8 cellular contexts compared by ENCODE assay signal in the genomic region with DNA sequence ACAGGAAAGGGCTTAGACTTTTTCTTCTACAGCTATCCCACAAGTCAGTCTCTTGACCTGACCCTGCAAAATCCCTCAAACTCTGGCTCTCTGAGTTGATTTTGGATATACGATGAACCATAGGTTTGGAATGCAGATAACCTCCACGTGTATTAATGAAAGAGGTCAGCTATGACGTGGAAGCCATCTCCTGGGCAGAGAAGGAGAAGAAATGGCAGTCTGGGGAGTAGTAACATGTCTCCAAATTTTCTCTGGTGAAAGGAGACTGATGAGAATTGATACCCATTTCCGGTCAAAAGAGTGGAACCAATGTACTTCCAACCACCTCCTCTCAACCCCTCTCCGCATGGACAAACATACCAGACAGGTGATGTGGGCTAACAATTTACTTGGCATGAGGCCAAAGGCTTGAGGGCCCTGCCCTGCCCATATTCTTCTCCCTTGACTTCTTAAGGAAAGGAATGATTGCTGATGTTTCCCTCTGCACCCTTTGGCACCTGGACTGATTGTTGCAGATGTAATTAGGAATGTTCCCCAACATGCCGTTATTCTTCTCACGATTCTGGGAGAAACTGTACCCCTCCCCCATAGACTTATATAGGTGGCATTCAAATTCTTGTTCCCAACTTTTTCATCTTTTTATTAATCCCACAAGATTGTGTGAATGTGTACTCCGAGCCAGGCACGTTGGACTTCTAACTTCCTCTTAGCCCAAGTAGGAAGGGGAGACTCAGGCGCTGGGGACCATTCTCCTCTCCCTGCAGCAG. TPM values are rescaled to one million over a fixed set of nuclear protein-coding genes. Genes with fewer than 3 reads are reported as not detected.
DNase-seq lines count a peak whose midpoint lies in the region; ATAC-seq and TF ChIP-seq lines count a peak whose summit lies in the region.

No MANE protein-coding gene starts in this region.

- peak overlapping the region; percentile 77 for H3K4me3 ChIP-seq in BLaER1
- H3K4me3 ChIP-seq in CD8-positive, alpha-beta memory T cell (ENCODE audit: low read length): no peak overlapping the region

- H3K36me3 Mint-ChIP-seq in dendritic cell treated with granulocyte-macrophage colony-stimulating factor and Interleukin-4, amounts not matched to agents 40 ng/mL and 50 ng/mL, for 4 days (ENCODE audit: low read depth): no peaks in the 10 kb centered on the region
- peaks cover 4% of the 10 kb centered on the region for H3K36me3 Mint-ChIP-seq in nephron (ENCODE audit: low read depth)
- H3K36me3 Mint-ChIP-seq in CD8-positive, alpha-beta memory T cell: no peaks in the 10 kb centered on the region

- POLR2A ChIA-PET in CD8-positive, alpha-beta memory T cell (lab: Charles Lee): no interaction called here

- peaks cover 37% of the 10 kb centered on the region; the same call in 1 of the 2 replicates for H4K20me1 ChIP-seq in BLaER1

- H3K4me3 Mint-ChIP-seq in dendritic cell treated with granulocyte-macrophage colony-stimulating factor and Interleukin-4, amounts not matched to agents 40 ng/mL and 50 ng/mL, for 4 days: peak overlapping the region; percentile 74
- peak overlapping the region; percentile 99 to 100 (median 99) for H3K4me3 Mint-ChIP-seq in nephron
- no peak overlapping the region for H3K4me3 Mint-ChIP-seq in CD8-positive, alpha-beta memory T cell

- no peak for DNase-seq in activated CD4-positive, CD25-positive, alpha-beta regulatory T cell treated with anti-CD3 and anti-CD28 coated beads, Interleukin-2, amount 50 U/mL, for 72 hours
- DNase-seq in CD8-positive, alpha-beta memory T cell: no peak
- no peak for DNase-seq in MV-4-11 (lab: John Stamatoyannopoulos, UW)

- peak overlapping the region; percentile 90 for H3K27ac ChIP-seq in BLaER1
- H3K27ac ChIP-seq in CD8-positive, alpha-beta memory T cell (ENCODE audit: low read depth, low read length): no peak overlapping the region

- no peak for TF ChIP-seq CTCF in nephron (IDR thresholded peaks at IDR 0.05; ENCODE audit: unreplicated experiment in 3 of 3)

- H3K4me2 ChIP-seq in BLaER1: peak overlapping the region; percentile 72

- peaks cover 14% of the 10 kb centered on the region for H3K4me1 Mint-ChIP-seq in dendritic cell treated with granulocyte-macrophage colony-stimulating factor and Interleukin-4, amounts not matched to agents 40 ng/mL and 50 ng/mL, for 4 days (ENCODE audit: low read depth)
- H3K4me1 Mint-ChIP-seq in nephron: peaks cover 47% of the 10 kb centered on the region
- no peaks in the 10 kb centered on the region for H3K4me1 Mint-ChIP-seq in CD8-positive, alpha-beta memory T cell

- H3K36me3 ChIP-seq in BLaER1: no peaks in the 10 kb centered on the region
- no peaks in the 10 kb centered on the region for H3K36me3 ChIP-seq in CD8-positive, alpha-beta memory T cell (ENCODE audit: insufficient read depth, low read length)

- CTCF ChIA-PET in CD8-positive, alpha-beta memory T cell (lab: Charles Lee): no interaction called here

- no peak overlapping the region for H3K27ac Mint-ChIP-seq in dendritic cell treated with granulocyte-macrophage colony-stimulating factor and Interleukin-4, amounts not matched to agents 40 ng/mL and 50 ng/mL, for 4 days
- H3K27ac Mint-ChIP-seq in nephron: peak overlapping the region; percentile 99
- H3K27ac Mint-ChIP-seq in CD8-positive, alpha-beta memory T cell: no peak overlapping the region

- ATAC-seq in HG03280 (IDR thresholded peaks at IDR 0.05; ENCODE audit: unreplicated experiment): no peak

- intact Hi-C loops in dendritic cell treated with granulocyte-macrophage colony-stimulating factor and Interleukin-4, amounts not matched to agents 40 ng/mL and 50 ng/mL, for 4 days (cut with micrococcal nuclease): no loop called here

- H3K9me3 Mint-ChIP-seq in dendritic cell treated with granulocyte-macrophage colony-stimulating factor and Interleukin-4, amounts not matched to agents 40 ng/mL and 50 ng/mL, for 4 days: no peaks in the 10 kb centered on the region
- no peaks in the 10 kb centered on the region for H3K9me3 Mint-ChIP-seq in nephron
- H3K9me3 Mint-ChIP-seq in CD8-positive, alpha-beta memory T cell: no peaks in the 10 kb centered on the region

- TF ChIP-seq EP300 in Ishikawa (IDR thresholded peaks at IDR 0.05; ENCODE audit: borderline replicate concordance): peak; percentile 71; the same call in 1 of the 2 replicates

- peaks cover 10% of the 10 kb centered on the region for H3K4me1 ChIP-seq in BLaER1
- no peaks in the 10 kb centered on the region for H3K4me1 ChIP-seq in CD8-positive, alpha-beta memory T cell (ENCODE audit: insufficient read depth, low read length)

- peak overlapping the region; percentile 90 for H3K9ac ChIP-seq in BLaER1

- TF ChIP-seq RAD21 in Ishikawa (IDR thresholded peaks at IDR 0.05; ENCODE audit: low read depth): no peak

- H3K27me3 ChIP-seq in BLaER1: peaks cover 94% of the 10 kb centered on the region
- no peaks in the 10 kb centered on the region for H3K27me3 ChIP-seq in CD8-positive, alpha-beta memory T cell (ENCODE audit: insufficient read depth, low read length, poor library complexity, severe bottlenecking)

- H3K27me3 Mint-ChIP-seq in dendritic cell treated with granulocyte-macrophage colony-stimulating factor and Interleukin-4, amounts not matched to agents 40 ng/mL and 50 ng/mL, for 4 days: peaks cover 40% of the 10 kb centered on the region
- H3K27me3 Mint-ChIP-seq in nephron (ENCODE audit: low read depth): peaks cover 3% of the 10 kb centered on the region
- peaks cover 0 to 25% of the 10 kb centered on the region in 2 donors for H3K27me3 Mint-ChIP-seq in CD8-positive, alpha-beta memory T cell

- no peaks in the 10 kb centered on the region for H3K9me3 ChIP-seq in BLaER1
- no peaks in the 10 kb centered on the region for H3K9me3 ChIP-seq in CD8-positive, alpha-beta memory T cell (ENCODE audit: low read length)

TF ChIP-seq in Ishikawa, 13 proteins besides CTCF, POLR2A, EP300 and RAD21:
- TF ChIP-seq NFIC (IDR thresholded peaks at IDR 0.05) (peak; percentile 87), TCF12 (IDR thresholded peaks at IDR 0.05; ENCODE audit: low read depth) (peak; percentile 37; the same call in 1 of the 2 replicates), USF1 (IDR thresholded peaks at IDR 0.05) (no peak)
TF ChIP-seq in Ishikawa: peak in this region for 2.

RNA-seq across cellular contexts. Expression of gene PLS3, which starts 0.6 kb away (rescaled TPM):
- under 1 TPM; 0.51 to 0.66 TPM for total RNA-seq in CD8-positive, alpha-beta memory T cell
- not detected for polyA plus RNA-seq in CD8-positive, alpha-beta memory T cell

Comparison
In these comparisons a context has a peak if more than half of its experiments do, and no peak if none do; other contexts are left out.
1. H3K27ac Mint-ChIP-seq: peak in nephron (3 of 3); none in dendritic cell treated with granulocyte-macrophage colony-stimulating factor and Interleukin-4, amounts not matched to agents 40 ng/mL and 50 ng/mL, for 4 days (single experiment) and CD8-positive, alpha-beta memory T cell (0 of 8).
2. H3K4me3 Mint-ChIP-seq: peak in dendritic cell treated with granulocyte-macrophage colony-stimulating factor and Interleukin-4, amounts not matched to agents 40 ng/mL and 50 ng/mL, for 4 days (single experiment) and nephron (3 of 3); none in CD8-positive, alpha-beta memory T cell (0 of 7).